1 cellular context compared by ENCODE assay signal in genomic region chrX:119693032-119693995, GRCh38.
TF ChIP-seq lines count a peak whose summit lies in the region.

SEPTIN6 (minus strand) TSS chrX:119693168; CDS start chrX:119693105, 63 bp downstream.

TF ChIP-seq in HepG2, 621 proteins besides CTCF, POLR2A, EP300 and RAD21 (continued from another document and continues in another):
- TF ChIP-seq UBTF (CRISPR knock-in tag; IDR thresholded peaks at IDR 0.05) (peak; percentile 54), MATR3 (CRISPR knock-in tag; IDR thresholded peaks at IDR 0.05) (no peak), NFE2 (CRISPR knock-in tag; IDR thresholded peaks at IDR 0.05) (no peak), HNF4G (IDR thresholded peaks at IDR 0.05; ENCODE audit: borderline replicate concordance, low read depth, low read length) (no peak), HNF4G (CRISPR knock-in tag; IDR thresholded peaks at IDR 0.05; ENCODE audit: borderline replicate concordance, low read depth) (no peak), XRCC5 (optimal IDR thresholded peaks at IDR 0.05; ENCODE audit: low read length) (peak; percentile 12), ZNF607 (CRISPR knock-in tag; IDR thresholded peaks at IDR 0.05; ENCODE audit: borderline replicate concordance) (no peak), NFE2L2 (IDR thresholded peaks at IDR 0.05; ENCODE audit: low read length) (no peak), FOSL2 (CRISPR knock-in tag; IDR thresholded peaks at IDR 0.05) (no peak), ZNF724P (CRISPR knock-in tag; IDR thresholded peaks at IDR 0.05; ENCODE audit: borderline replicate concordance) (no peak), ATF1 (CRISPR knock-in tag; IDR thresholded peaks at IDR 0.05) (no peak), AHR (CRISPR knock-in tag; IDR thresholded peaks at IDR 0.05) (no peak), ZZZ3 (CRISPR knock-in tag; IDR thresholded peaks at IDR 0.05; ENCODE audit: borderline replicate concordance) (no peak), BHLHE40 (IDR thresholded peaks at IDR 0.05; ENCODE audit: low read length) (peak; percentile 60; the same call in 1 of the 2 replicates), ZNF468 (CRISPR knock-in tag; IDR thresholded peaks at IDR 0.05) (no peak), TOE1 (CRISPR knock-in tag; IDR thresholded peaks at IDR 0.05) (no peak), IRF2 (CRISPR knock-in tag; IDR thresholded peaks at IDR 0.05) (no peak), ZNF549 (CRISPR knock-in tag; IDR thresholded peaks at IDR 0.05) (no peak), ZNF704 (CRISPR knock-in tag; IDR thresholded peaks at IDR 0.05; ENCODE audit: borderline replicate concordance) (no peak), NFE2L1 (CRISPR knock-in tag; IDR thresholded peaks at IDR 0.05; ENCODE audit: borderline replicate concordance) (no peak), ZNF597 (CRISPR knock-in tag; IDR thresholded peaks at IDR 0.05) (no peak), CBX1 (IDR thresholded peaks at IDR 0.05; ENCODE audit: low read depth) (no peak), AGO2 (optimal IDR thresholded peaks at IDR 0.05; ENCODE audit: low read depth, low read length) (no peak), TEF (CRISPR knock-in tag; IDR thresholded peaks at IDR 0.05) (no peak), ZNF577 (CRISPR knock-in tag; IDR thresholded peaks at IDR 0.05; ENCODE audit: borderline replicate concordance, low read depth) (no peak), JUN (CRISPR knock-in tag; IDR thresholded peaks at IDR 0.05) (no peak), HNRNPLL (IDR thresholded peaks at IDR 0.05; ENCODE audit: low read depth, low read length, poor library complexity, severe bottlenecking) (peak; percentile 36), TAF1 (CRISPR knock-in tag; IDR thresholded peaks at IDR 0.05) (peak; percentile 75), RNF2 (conservative IDR thresholded peaks at IDR 0.05; ENCODE audit: low read depth) (no peak), NR2C2 (CRISPR knock-in tag; IDR thresholded peaks at IDR 0.05; ENCODE audit: borderline replicate concordance) (peak; percentile 11; the same call in 1 of the 2 replicates), POGZ (CRISPR knock-in tag; IDR thresholded peaks at IDR 0.05) (no peak), ZBTB10 (CRISPR knock-in tag; IDR thresholded peaks at IDR 0.05; ENCODE audit: borderline replicate concordance) (no peak), ZSCAN31 (CRISPR knock-in tag; IDR thresholded peaks at IDR 0.05; ENCODE audit: low read depth) (no peak), ZNF749 (CRISPR knock-in tag; IDR thresholded peaks at IDR 0.05; ENCODE audit: borderline replicate concordance) (no peak), ZUFSP (CRISPR knock-in tag; IDR thresholded peaks at IDR 0.05; ENCODE audit: borderline replicate concordance) (no peak), HNF1B (CRISPR knock-in tag; IDR thresholded peaks at IDR 0.05) (no peak), ZBTB40 (IDR thresholded peaks at IDR 0.05) (no peak), ZBTB40 (CRISPR knock-in tag; IDR thresholded peaks at IDR 0.05) (no peak), MXI1 (IDR thresholded peaks at IDR 0.05; ENCODE audit: borderline replicate concordance, low read depth, low read length) (no peak), ZNF589 (CRISPR knock-in tag; conservative IDR thresholded peaks at IDR 0.05) (no peak), PAF1 (CRISPR knock-in tag; IDR thresholded peaks at IDR 0.05) (no peak), ZNF546 (CRISPR knock-in tag; conservative IDR thresholded peaks at IDR 0.05) (no peak), FOXO1 (CRISPR knock-in tag; IDR thresholded peaks at IDR 0.05) (no peak), CC2D1A (CRISPR knock-in tag; IDR thresholded peaks at IDR 0.05) (no peak), NCOR1 (IDR thresholded peaks at IDR 0.05; ENCODE audit: borderline replicate concordance, low read length) (no peak)
